In the genomic region with DNA sequence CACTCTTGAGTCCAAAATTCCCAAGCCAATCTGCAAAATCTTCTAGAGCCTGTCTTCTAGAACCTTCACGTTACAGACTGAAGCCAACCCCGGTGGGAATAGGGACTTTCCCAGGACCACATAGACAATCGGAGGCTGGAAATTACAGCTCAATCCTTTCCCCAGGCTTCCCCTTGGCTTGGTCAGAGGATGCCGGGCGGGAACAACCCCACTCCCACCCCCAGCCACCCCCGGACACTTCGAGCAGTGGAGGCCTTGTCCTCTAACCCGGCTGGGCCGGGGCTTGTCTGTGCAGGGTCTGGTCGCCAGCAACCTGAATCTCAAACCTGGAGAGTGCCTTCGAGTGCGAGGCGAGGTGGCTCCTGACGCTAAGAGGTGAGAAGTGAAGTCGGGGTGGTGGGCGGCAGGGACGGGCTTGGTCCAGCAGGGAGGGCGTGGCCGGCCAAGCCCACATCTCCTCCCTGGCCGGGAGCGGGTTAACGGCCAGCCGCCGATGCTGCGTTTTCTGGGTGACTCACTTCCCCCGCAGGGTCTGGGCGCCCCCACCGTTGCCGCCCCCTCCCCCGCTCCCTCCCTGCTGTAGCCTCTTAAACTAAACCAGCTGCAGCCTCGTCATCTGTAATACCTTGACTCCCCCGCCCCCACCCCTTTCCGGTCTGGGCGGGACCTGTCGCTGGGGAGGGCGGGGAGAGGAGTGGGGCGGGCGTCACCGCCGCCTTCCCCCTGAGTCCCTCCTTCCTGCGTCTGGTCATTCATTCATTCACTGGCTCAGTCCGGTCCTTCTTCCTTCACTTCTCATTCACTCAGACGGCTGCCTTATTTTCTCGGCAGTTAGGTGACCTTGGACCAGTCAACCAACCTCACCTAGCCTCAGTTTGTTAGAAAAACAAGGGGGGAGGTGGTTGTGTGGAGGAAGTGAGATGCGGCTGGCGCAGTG, we compare ENCODE assay signal across 7 cellular contexts. TPM values are rescaled to one million over a fixed set of nuclear protein-coding genes. Genes with fewer than 3 reads are reported as not detected.
DNase-seq lines count a peak whose midpoint lies in the region; ATAC-seq and TF ChIP-seq lines count a peak whose summit lies in the region.

No MANE protein-coding gene starts in this region.

- no peak overlapping the region for H3K27ac ChIP-seq in ectodermal cell (ENCODE audit: insufficient read depth, low read depth, low read length, poor library complexity, severe bottlenecking)
- H3K27ac ChIP-seq in mesendoderm (ENCODE audit: low read depth, low read length): peak overlapping the region; percentile 32

- no peaks in the 10 kb centered on the region for H3K79me1 ChIP-seq in mesendoderm (ENCODE audit: low read length)

- ATAC-seq in GM18511 (IDR thresholded peaks at IDR 0.05; ENCODE audit: unreplicated experiment) (peak; percentile 59), HG03097 (IDR thresholded peaks at IDR 0.05; ENCODE audit: low FRiP score, unreplicated experiment) (peak; percentile 48)
- peak; percentile 84 for ATAC-seq in activated CD8-positive, alpha-beta T cell treated with anti-CD3 and anti-CD28 coated beads for 36 hours

- H3K4me1 ChIP-seq in ectodermal cell (ENCODE audit: control insufficient read depth, insufficient read depth, low read length) (peaks cover 5% of the 10 kb centered on the region), mesendoderm (ENCODE audit: control insufficient read depth, low read depth, low read length) (no peaks in the 10 kb centered on the region)

- no peaks in the 10 kb centered on the region for H3K36me3 ChIP-seq in ectodermal cell (ENCODE audit: control insufficient read depth, insufficient read depth, low read length)
- H3K36me3 ChIP-seq in mesendoderm (ENCODE audit: control insufficient read depth, insufficient read depth, low read length): peaks cover 1% of the 10 kb centered on the region

- DNase-seq in NCI-H82 treated with DMSO at 0.1 percent for 48 hours (lab: John Stamatoyannopoulos, UW; ENCODE audit: unreplicated experiment) (peak; percentile 56), mesendoderm (peak; percentile 98)
- DNase-seq in activated CD8-positive, alpha-beta T cell treated with anti-CD3 and anti-CD28 coated beads for 36 hours: peak; percentile 98
- peak; percentile 77 for DNase-seq in stimulated activated CD8-positive, alpha-beta memory T cell treated with anti-CD3 and anti-CD28 coated beads, Interleukin-12 subunit alpha, Interleukin-12 subunit beta, amount 100 ng/mL, for 24 hours (ENCODE audit: extremely low read depth)

- H3K56ac ChIP-seq in mesendoderm (ENCODE audit: low read length): peak overlapping the region; percentile 82

- TF ChIP-seq CTCF in activated CD8-positive, alpha-beta T cell treated with anti-CD3 and anti-CD28 coated beads for 36 hours (IDR thresholded peaks at IDR 0.05): no peak

- no peaks in the 10 kb centered on the region for H3K9me3 Mint-ChIP-seq in activated CD8-positive, alpha-beta T cell treated with anti-CD3 and anti-CD28 coated beads for 36 hours

- no peak overlapping the region for H4K8ac ChIP-seq in mesendoderm (ENCODE audit: low read depth, low read length)

- no peak overlapping the region for H2AK5ac ChIP-seq in mesendoderm (ENCODE audit: low read length)

- H3K27me3 Mint-ChIP-seq in activated CD8-positive, alpha-beta T cell treated with anti-CD3 and anti-CD28 coated beads for 36 hours: no peaks in the 10 kb centered on the region

- no peak overlapping the region for H4K5ac ChIP-seq in mesendoderm (ENCODE audit: low read length)

- peak overlapping the region; percentile 93 for H3K27ac Mint-ChIP-seq in activated CD8-positive, alpha-beta T cell treated with anti-CD3 and anti-CD28 coated beads for 36 hours

- no peak overlapping the region for H2BK15ac ChIP-seq in mesendoderm (replicated peaks; ENCODE audit: low read depth)

- H3K4me1 Mint-ChIP-seq in activated CD8-positive, alpha-beta T cell treated with anti-CD3 and anti-CD28 coated beads for 36 hours (ENCODE audit: low read depth): peaks cover 70% of the 10 kb centered on the region

- H3K36me3 Mint-ChIP-seq in activated CD8-positive, alpha-beta T cell treated with anti-CD3 and anti-CD28 coated beads for 36 hours (ENCODE audit: low read depth): peaks cover 4% of the 10 kb centered on the region

- H3K27me3 ChIP-seq in ectodermal cell (ENCODE audit: control insufficient read depth, insufficient read depth, low read length, poor library complexity, severe bottlenecking): peaks cover 17% of the 10 kb centered on the region
- H3K27me3 ChIP-seq in mesendoderm (ENCODE audit: insufficient read depth, low read length, poor library complexity): no peaks in the 10 kb centered on the region

- H3K23ac ChIP-seq in mesendoderm (ENCODE audit: low read length): no peak overlapping the region

- no peaks in the 10 kb centered on the region for H3K9me3 ChIP-seq in ectodermal cell (ENCODE audit: control insufficient read depth, low read length)

- H3K4me3 Mint-ChIP-seq in activated CD8-positive, alpha-beta T cell treated with anti-CD3 and anti-CD28 coated beads for 36 hours: peak overlapping the region; percentile 77

- peak overlapping the region; percentile 71 for H3K9ac ChIP-seq in mesendoderm (ENCODE audit: low read length)

- H3K79me2 ChIP-seq in mesendoderm (ENCODE audit: control insufficient read depth, insufficient read depth, low read length): no peaks in the 10 kb centered on the region

- H3K18ac ChIP-seq in mesendoderm (ENCODE audit: low read length): peak overlapping the region; percentile 15

- intact Hi-C loops in activated CD8-positive, alpha-beta T cell treated with anti-CD3 and anti-CD28 coated beads for 36 hours (cut with micrococcal nuclease): loop anchor here (5.0 kb wide), 1 partner anchor 40 kb away; a partner anchor contains a TSS

- peak overlapping the region; percentile 87 for H3K4me2 ChIP-seq in mesendoderm (ENCODE audit: low read length)

- 3 to 6% methylated on average over 42 to 46 of the region's 46 CpGs for WGBS in ectodermal cell, 2 experiments
- no CpG with 5 or more reads among the region's 46 CpGs for WGBS in mesendoderm (ENCODE audit: extremely low coverage, insufficient coverage, low lambda C conversion rate)

- POLR2A ChIA-PET in activated CD8-positive, alpha-beta T cell treated with anti-CD3 and anti-CD28 coated beads for 36 hours (lab: Charles Lee): interaction anchor here (0.6 to 8.2 kb wide), 14 partner anchors 9 to 271 kb away, joined by 3 to 49 read pairs (median 4); a partner anchor contains a TSS

- H3K4me3 ChIP-seq in ectodermal cell (ENCODE audit: insufficient read depth, low read depth, low read length): peak overlapping the region; percentile 46
- H3K4me3 ChIP-seq in mesendoderm (ENCODE audit: low read length): peak overlapping the region; percentile 35

- H2BK5ac ChIP-seq in mesendoderm (ENCODE audit: low read length): no peak overlapping the region

- no peak overlapping the region for H2BK120ac ChIP-seq in mesendoderm (ENCODE audit: low read depth, low read length)

- peak overlapping the region; percentile 75 for H3K4ac ChIP-seq in mesendoderm (ENCODE audit: low read depth, low read length)

- CTCF ChIA-PET in activated CD8-positive, alpha-beta T cell treated with anti-CD3 and anti-CD28 coated beads for 36 hours (lab: Charles Lee): interaction anchor here (1.7 to 68.1 kb wide), 3 partner anchors 15 to 52 kb away, joined by 5 to 1770 read pairs (median 9); a partner anchor contains a TSS

RNA-seq across cellular contexts. Expression of a gene that starts 1.5 kb away (rescaled TPM):
- total RNA-seq in activated CD8-positive, alpha-beta T cell treated with anti-CD3 and anti-CD28 coated beads for 36 hours: 100 to 1,000 TPM; 247 to 261 TPM
- polyA plus RNA-seq in ectodermal cell (2013, experiment 1 of 4): 71.4 TPM
- 71.3 TPM for polyA plus RNA-seq in ectodermal cell (2013, experiment 2 of 4)
- 92.4 TPM for polyA plus RNA-seq in ectodermal cell (2013, experiment 3 of 4)
- polyA plus RNA-seq in ectodermal cell (2013, experiment 4 of 4): 119 TPM
- 18.5 TPM for polyA plus RNA-seq in mesendoderm (2013, experiment 1 of 2)
- polyA plus RNA-seq in mesendoderm (2013, experiment 2 of 2): 18.7 TPM

RNA-seq across cellular contexts. Expression of a gene that starts 9.2 kb away (rescaled TPM):
- total RNA-seq in activated CD8-positive, alpha-beta T cell treated with anti-CD3 and anti-CD28 coated beads for 36 hours: 10 to 100 TPM; 36.8 to 38.8 TPM
- 25.7 TPM for polyA plus RNA-seq in ectodermal cell (2013, experiment 1 of 4)
- polyA plus RNA-seq in ectodermal cell (2013, experiment 2 of 4): 25.1 TPM
- polyA plus RNA-seq in ectodermal cell (2013, experiment 3 of 4): 28.9 TPM
- 24.2 TPM for polyA plus RNA-seq in ectodermal cell (2013, experiment 4 of 4)
- polyA plus RNA-seq in mesendoderm (2013, experiment 1 of 2): 36.8 TPM
- 36.3 TPM for polyA plus RNA-seq in mesendoderm (2013, experiment 2 of 2)

RNA-seq across cellular contexts. Expression of a gene that starts 18.4 kb away (rescaled TPM):
- 10 to 100 TPM; 51.3 to 51.5 TPM for total RNA-seq in activated CD8-positive, alpha-beta T cell treated with anti-CD3 and anti-CD28 coated beads for 36 hours
- 50.0 TPM for polyA plus RNA-seq in ectodermal cell (2013, experiment 1 of 4)
- 51.0 TPM for polyA plus RNA-seq in ectodermal cell (2013, experiment 2 of 4)
- 40.5 TPM for polyA plus RNA-seq in ectodermal cell (2013, experiment 3 of 4)
- polyA plus RNA-seq in ectodermal cell (2013, experiment 4 of 4): 38.7 TPM
- polyA plus RNA-seq in mesendoderm (2013, experiment 1 of 2): 20.0 TPM
- polyA plus RNA-seq in mesendoderm (2013, experiment 2 of 2): 20.2 TPM

RNA-seq across cellular contexts. Expression of a gene that starts 19.9 kb away (rescaled TPM):
- 10 to 100 TPM; 17.8 to 20.7 TPM for total RNA-seq in activated CD8-positive, alpha-beta T cell treated with anti-CD3 and anti-CD28 coated beads for 36 hours
- 48.7 TPM for polyA plus RNA-seq in ectodermal cell (2013, experiment 1 of 4)
- polyA plus RNA-seq in ectodermal cell (2013, experiment 2 of 4): 47.7 TPM
- polyA plus RNA-seq in ectodermal cell (2013, experiment 3 of 4): 45.2 TPM
- 47.4 TPM for polyA plus RNA-seq in ectodermal cell (2013, experiment 4 of 4)
- 23.7 TPM for polyA plus RNA-seq in mesendoderm (2013, experiment 1 of 2)
- 25.5 TPM for polyA plus RNA-seq in mesendoderm (2013, experiment 2 of 2)

RNA-seq across cellular contexts. Expression of a gene that starts 37.5 kb away (rescaled TPM):
- 100 to 1,000 TPM; 122 to 128 TPM for total RNA-seq in activated CD8-positive, alpha-beta T cell treated with anti-CD3 and anti-CD28 coated beads for 36 hours
- polyA plus RNA-seq in ectodermal cell (2013, experiment 1 of 4): 14.0 TPM
- polyA plus RNA-seq in ectodermal cell (2013, experiment 2 of 4): 16.0 TPM
- 13.3 TPM for polyA plus RNA-seq in ectodermal cell (2013, experiment 3 of 4)
- polyA plus RNA-seq in ectodermal cell (2013, experiment 4 of 4): 13.1 TPM
- polyA plus RNA-seq in mesendoderm (2013, experiment 1 of 2): 19.3 TPM
- 19.6 TPM for polyA plus RNA-seq in mesendoderm (2013, experiment 2 of 2)
